Comparison of ENCODE assay signal across 16 cellular contexts in genomic region chr2:28101892-28102291, GRCh38.
DNase-seq lines count a peak whose midpoint lies in the region; ATAC-seq, FAIRE-seq and TF ChIP-seq lines count a peak whose summit lies in the region.
"Had no signal": no experiment of that assay in that cellular context is flagged by ENCODE, and none has a peak within 500 bp of the region (broad histone marks: within the 10 kb centered on the region; RNA-seq: fewer than 3 reads in every experiment).

No MANE protein-coding gene starts in this region.

- ATAC-seq in K562: peak; percentile 23; the same call in 1 of the 3 replicates
- peak; percentile 27 to 80 for ATAC-seq in left cardiac atrium
- peak; percentile 45 for ATAC-seq in sciatic nerve
- no peak for ATAC-seq in HG02678 (IDR thresholded peaks at IDR 0.05; ENCODE audit: unreplicated experiment)
- ATAC-seq in HG02870 (IDR thresholded peaks at IDR 0.05; ENCODE audit: unreplicated experiment): no peak

- BruUV-seq in K562 (replicated peaks; lab: Mats Ljungman, UMichigan): no TSS peak

- H4K20me1 ChIP-seq in K562 (replicated peaks; ENCODE audit: control insufficient read depth, insufficient read depth, low read length) (no peaks in the 10 kb centered on the region), MM.1S (ENCODE audit: insufficient read depth, low read length) (no peaks in the 10 kb centered on the region)

- H3K27ac ChIP-seq in K562 (ENCODE audit: extremely low read depth, low read depth, low read length): peak overlapping the region; percentile 24; the same call in 1 of the 3 replicates
- H3K27ac ChIP-seq in MM.1S (ENCODE audit: low read length): no peak overlapping the region
- H3K27ac ChIP-seq: VCaP had no signal

- no peak for TF ChIP-seq RAD21 in K562 (CRISPR knock-in tag; conservative IDR thresholded peaks at IDR 0.05 in 1 of 2, IDR thresholded peaks at IDR 0.05 in 1 of 2)

- no peaks in the 10 kb centered on the region for H3F3A ChIP-seq in MM.1S (ENCODE audit: insufficient read depth, low read length)

- POLR2A ChIA-PET in K562 (lab: Yijun Ruan, JAX): interaction anchor here (0.8 kb wide), 1 partner anchor 13 kb away, joined by 3 read pairs; no protein-coding TSS in a partner anchor

- H3K4me1 ChIP-seq in K562 (replicated peaks in 1 of 2; ENCODE audit: control insufficient read depth in 2 of 2, insufficient read depth in 2 of 2, low read length in 2 of 2): peaks cover 0 to 2% of the 10 kb centered on the region in 2 experiments; a peak in 1 of 5 replicates
- H3K4me1 ChIP-seq in MM.1S (ENCODE audit: low read length): no peaks in the 10 kb centered on the region

- H3K9me1 ChIP-seq in K562 (ENCODE audit: control insufficient read depth, insufficient read depth, low read length): no peaks in the 10 kb centered on the region

- H2AFZ ChIP-seq in K562 (ENCODE audit: low read depth, low read length) (0 out of 2 replicates have a peak overlapping the region, but pooled peaks have one; percentile 5), MM.1S (ENCODE audit: low read length) (no peak overlapping the region)

- H3K9me2 ChIP-seq in MM.1S (replicated peaks; ENCODE audit: insufficient read depth, low read length): no peaks in the 10 kb centered on the region

- WGBS in K562 (ENCODE audit: insufficient coverage, low coverage, missing lambda C conversion rate): 9% methylated on average over 3 of the region's 3 CpGs

- FAIRE-seq in K562 (lab: Jason Lieb, UNC): peak; percentile 61

- no peaks in the 10 kb centered on the region for H3K9me3 ChIP-seq in K562 (replicated peaks; ENCODE audit: control insufficient read depth, insufficient read depth, low read depth, low read length)
- no peaks in the 10 kb centered on the region for H3K9me3 ChIP-seq in MM.1S (replicated peaks; ENCODE audit: insufficient read depth, low read length)
- H3K9me3 ChIP-seq: spleen had no signal

- TF ChIP-seq CTCF in K562 (IDR thresholded peaks at IDR 0.05 in 2 of 3, conservative IDR thresholded peaks at IDR 0.05 in 1 of 3; ENCODE audit: insufficient read depth in 2 of 3, low read depth in 1 of 3, low read length in 3 of 3): no peak
- no peak for TF ChIP-seq CTCF in MM.1S (IDR thresholded peaks at IDR 0.05; ENCODE audit: low read length)

- H3K9ac ChIP-seq in K562 (ENCODE audit: insufficient read depth in 1 of 2, low read depth in 2 of 2, low read length in 2 of 2) (no peak overlapping the region), MM.1S (ENCODE audit: low read length) (no peak overlapping the region)

- H3K27me3 ChIP-seq in K562 (ENCODE audit: control insufficient read depth in 2 of 2, insufficient read depth in 2 of 2, low read length in 2 of 2) (no peaks in the 10 kb centered on the region), MM.1S (replicated peaks; ENCODE audit: insufficient read depth, low read length) (no peaks in the 10 kb centered on the region)
- H3K27me3 ChIP-seq: spleen had no signal

- no peaks in the 10 kb centered on the region for H3K36me3 ChIP-seq in K562 (ENCODE audit: control insufficient read depth, insufficient read depth, low read length)
- no peaks in the 10 kb centered on the region for H3K36me3 ChIP-seq in MM.1S (replicated peaks; ENCODE audit: insufficient read depth, low read length)
- H3K36me3 ChIP-seq: spleen had no signal

- H3K79me2 ChIP-seq in K562 (ENCODE audit: control insufficient read depth, insufficient read depth, low read length): no peaks in the 10 kb centered on the region
- H3K79me2 ChIP-seq in MM.1S (ENCODE audit: low read length): no peaks in the 10 kb centered on the region

- no peak for TF ChIP-seq POLR2A in K562 (conservative IDR thresholded peaks at IDR 0.05)

- DNase-seq in EL (peak; percentile 13), K562 (ENCODE audit: extremely low read depth in 1 of 4, low spot score in 3 of 4) (peak in 2 of 4 experiments; percentile 15), left cardiac atrium (no peak), sciatic nerve (ENCODE audit: low spot score) (no peak), MM.1S (no peak), GOT3 (lab: John Stamatoyannopoulos, UW) (no peak)
- DNase-seq: activated effector memory CD4-positive, alpha-beta T cell treated with Interleukin-2 at 50 U/mL for 16 hours; anterior cingulate cortex; GDM1; NCI-H1048; NCI-H2107; spleen; stimulated activated naive CD4-positive, alpha-beta T cell treated with Interleukin-2 at 50 U/mL for 16 hours had no signal

- in situ Hi-C loops in K562 (cut with MboI): no loop called here

- CTCF ChIA-PET in K562 (lab: Yijun Ruan, JAX; ENCODE audit: low intra/inter-chr PET ratio): no interaction called here

- intact Hi-C loops in K562 (cut with micrococcal nuclease): no loop called here
- intact Hi-C loops in left cardiac atrium (cut with DNase I): no loop called here
- intact Hi-C loops in sciatic nerve (cut with DNase I): no loop called here

- no peak overlapping the region for H3K4me3 ChIP-seq in K562
- no peak overlapping the region for H3K4me3 ChIP-seq in MM.1S (ENCODE audit: low read length)
- H3K4me3 ChIP-seq: spleen had no signal

- H3K4me2 ChIP-seq in K562 (ENCODE audit: insufficient read depth, low read length): no peak overlapping the region
- no peak overlapping the region for H3K4me2 ChIP-seq in MM.1S (ENCODE audit: low read depth, low read length)

- no peak for TF ChIP-seq EP300 in K562 (IDR thresholded peaks at IDR 0.05; ENCODE audit: low read length)

TF ChIP-seq in K562, 482 proteins besides CTCF, POLR2A, EP300 and RAD21:
- TF ChIP-seq MXI1 (IDR thresholded peaks at IDR 0.05; ENCODE audit: low read depth, low read length): no peak
- TF ChIP-seq CREBBP (IDR thresholded peaks at IDR 0.05; ENCODE audit: low read depth, low read length): no peak
- no peak for TF ChIP-seq PRPF4 (IDR thresholded peaks at IDR 0.05; ENCODE audit: insufficient read depth, low read depth, low read length, poor library complexity, severe bottlenecking)

Comparison
In these comparisons a context has a peak if more than half of its experiments do, and no peak if none do; other contexts are left out.
1. ATAC-seq: peak in K562 (single experiment), left cardiac atrium (2 of 2) and sciatic nerve (single experiment); none in HG02678 (single experiment) and HG02870 (single experiment).